ENCODE assay signal across 29 cellular contexts in genomic region chr2:1577846-1578245, GRCh38.
"Had no signal": no experiment of that assay in that cellular context is flagged by ENCODE, and none has a peak within 500 bp of the region (broad histone marks: within the 10 kb centered on the region; RNA-seq: fewer than 3 reads in every experiment).

No MANE protein-coding gene starts in this region.

- H3K4me1 Mint-ChIP-seq: immature natural killer cell; neural crest cell; stimulated activated naive B cell treated with anti-CD40 and anti-IgM and Interleukin-4, amounts not matched to agents 10 μg/mL and 1 μg/mL and 100 μg/mL, for 72 hours had no signal

- FAIRE-seq: islet of Langerhans, pancreas had no signal

- H3K4me3 Mint-ChIP-seq: immature natural killer cell; naive thymus-derived CD8-positive, alpha-beta T cell; nephron; neural crest cell; stimulated activated naive B cell treated with anti-CD40 and anti-IgM and Interleukin-4, amounts not matched to agents 10 μg/mL and 1 μg/mL and 100 μg/mL, for 72 hours had no signal

- H3K4me1 ChIP-seq: left lung, lower lobe of right lung, pancreas, prostate gland, stomach, testis, thyroid gland, transverse colon, upper lobe of left lung, vagina had no signal

- H3K4me3 ChIP-seq: left lung, lower lobe of right lung, pancreas, prostate gland, stomach, testis, thyroid gland, transverse colon, upper lobe of left lung, vagina had no signal

- ATAC-seq: left colon; left lung; lower lobe of right lung; naive thymus-derived CD8-positive, alpha-beta T cell; pancreas; right cardiac atrium; stimulated activated naive B cell treated with anti-CD40 and anti-IgM and Interleukin-4, amounts not matched to agents 10 μg/mL and 1 μg/mL and 100 μg/mL, for 72 hours; stimulated activated naive CD8-positive, alpha-beta T cell treated with anti-CD3 and anti-CD28 coated beads, Interleukin-15, Interleukin-2, amounts not matched to agents 100 U/mL and 50 U/mL, for 24 hours had no signal

- H3K9me3 Mint-ChIP-seq: immature natural killer cell; naive thymus-derived CD8-positive, alpha-beta T cell; neural crest cell; stimulated activated naive B cell treated with anti-CD40 and anti-IgM and Interleukin-4, amounts not matched to agents 10 μg/mL and 1 μg/mL and 100 μg/mL, for 72 hours had no signal

- H3K9me3 ChIP-seq: left lung, lower lobe of right lung, pancreas, prostate gland, stomach, testis, thyroid gland, transverse colon, upper lobe of left lung, vagina had no signal

- H3K36me3 Mint-ChIP-seq: immature natural killer cell; naive thymus-derived CD8-positive, alpha-beta T cell; stimulated activated naive B cell treated with anti-CD40 and anti-IgM and Interleukin-4, amounts not matched to agents 10 μg/mL and 1 μg/mL and 100 μg/mL, for 72 hours had no signal

- H3K36me3 ChIP-seq: left lung, lower lobe of right lung, pancreas, prostate gland, stomach, thyroid gland, transverse colon, upper lobe of left lung, vagina had no signal

- H3K27ac ChIP-seq: left lung, lower lobe of right lung, pancreas, prostate gland, stomach, testis, thyroid gland, transverse colon, upper lobe of left lung, vagina had no signal

- H3K27me3 ChIP-seq: left lung, testis, thyroid gland, transverse colon, upper lobe of left lung, vagina had no signal

- DNase-seq: hypothalamus; immature natural killer cell; kidney; left lung; lower lobe of right lung; mammary epithelial cell; mesenchymal stem cell; naive thymus-derived CD8-positive, alpha-beta T cell; nucleus accumbens; pancreas; retina; right cardiac atrium; stimulated activated CD4-positive, alpha-beta T cell treated with anti-CD3 and anti-CD28 coated beads, Interleukin-12 subunit alpha, Interleukin-12 subunit beta, amount 100 ng/mL, for 4 hours; stimulated activated CD4-positive, alpha-beta T cell treated with anti-CD3 and anti-CD28 coated beads, Interleukin-15, amount 100 ng/mL, for 24 hours; stimulated activated CD4-positive, alpha-beta T cell treated with anti-CD3 and anti-CD28 coated beads, Interleukin-2, amount 100 ng/mL, for 24 hours; stimulated activated CD4-positive, alpha-beta T cell treated with anti-CD3 and anti-CD28 coated beads, Interleukin-4, amount 100 ng/mL, for 1 hour; stimulated activated naive B cell treated with anti-CD40 and anti-IgM and Interleukin-4, amounts not matched to agents 10 μg/mL and 1 μg/mL and 100 μg/mL, for 72 hours; stimulated activated naive CD8-positive, alpha-beta T cell treated with anti-CD3 and anti-CD28 coated beads, Interleukin-15, Interleukin-2, amounts not matched to agents 100 U/mL and 50 U/mL, for 24 hours; stomach; thyroid gland; transverse colon; upper lobe of left lung had no signal

- H3K27ac Mint-ChIP-seq: immature natural killer cell; naive thymus-derived CD8-positive, alpha-beta T cell; nephron; stimulated activated naive B cell treated with anti-CD40 and anti-IgM and Interleukin-4, amounts not matched to agents 10 μg/mL and 1 μg/mL and 100 μg/mL, for 72 hours had no signal
